In the genomic region with DNA sequence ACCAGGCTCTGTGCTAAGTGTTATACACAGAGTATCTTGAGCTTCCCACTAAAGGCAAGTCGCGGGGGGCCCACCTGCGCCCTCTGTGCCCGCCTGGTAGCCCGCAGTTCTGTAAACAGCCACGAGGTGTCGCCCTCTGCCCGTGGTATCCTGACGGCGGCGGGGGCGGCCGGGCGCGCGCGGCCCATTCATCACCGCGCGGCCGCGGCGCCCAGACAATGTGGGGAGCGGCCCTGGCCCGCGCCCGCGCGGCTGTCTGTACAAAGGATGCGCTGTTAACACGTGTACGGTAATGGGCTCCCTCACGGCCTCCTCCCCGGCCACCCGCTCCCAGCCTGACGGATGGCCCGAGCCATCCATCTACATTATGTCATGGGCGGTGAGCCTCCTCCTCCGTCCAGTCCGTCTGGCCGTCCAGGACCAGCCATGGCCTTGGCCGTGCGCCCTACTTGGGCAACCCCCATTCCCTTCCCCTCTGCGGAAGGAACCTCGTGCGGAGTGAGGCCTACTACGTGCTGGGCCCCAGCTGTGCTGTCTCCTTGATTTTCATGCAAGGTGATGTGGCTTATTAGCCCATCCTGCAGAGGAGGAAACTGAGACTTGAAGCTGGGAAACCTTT, we compare ENCODE assay signal across 8 cellular contexts.
DNase-seq lines count a peak whose midpoint lies in the region; ATAC-seq and TF ChIP-seq lines count a peak whose summit lies in the region.

No MANE protein-coding gene starts in this region.

- 7% methylated on average over 42 to 43 of the region's 47 CpGs for WGBS in tibial nerve, 2 donors

- TF ChIP-seq EP300 in tibial nerve (IDR thresholded peaks at IDR 0.05) = no peak

- H3K4me3 Mint-ChIP-seq in activated T-cell treated with anti-CD3 and anti-CD28 coated beads, Interleukin-2, amount 50 U/mL, for 72 hours = peak overlapping the region in 1 of 2 donors; percentile 29

- H3K9me3 ChIP-seq in neutrophil (no peaks in the 10 kb centered on the region), tibial nerve (peaks cover 0 to 10% (median 0%) of the 10 kb centered on the region in 4 donors)

- H3K4me1 ChIP-seq in neutrophil (ENCODE audit: control insufficient read depth in 1 of 2, insufficient read depth in 1 of 2, low read depth in 1 of 2, low read length in 1 of 2) (peaks cover under 1 to 5% of the 10 kb centered on the region in 2 experiments), tibial nerve (peaks cover 0 to 8% (median 0%) of the 10 kb centered on the region in 4 donors)

- no peaks in the 10 kb centered on the region for H3K9me3 Mint-ChIP-seq in activated T-cell treated with anti-CD3 and anti-CD28 coated beads, Interleukin-2, amount 50 U/mL, for 72 hours

- H3K36me3 Mint-ChIP-seq in activated T-cell treated with anti-CD3 and anti-CD28 coated beads, Interleukin-2, amount 50 U/mL, for 72 hours (ENCODE audit: insufficient read depth in 2 of 2) = no peaks in the 10 kb centered on the region

- no peak for TF ChIP-seq POLR2A in tibial nerve (IDR thresholded peaks at IDR 0.05)

- DNase-seq in NCI-H345 treated with DMSO at 0.1 percent for 48 hours (lab: John Stamatoyannopoulos, UW; ENCODE audit: unreplicated experiment) (peak; percentile 14), foreskin melanocyte (peak; percentile 16), tibial nerve (ENCODE audit: low spot score in 2 of 2) (peak; percentile 40 to 60), NCI-H2107 treated with DMSO at 0.1 percent for 48 hours (lab: John Stamatoyannopoulos, UW; ENCODE audit: unreplicated experiment) (no peak)
- DNase-seq in activated T-cell treated with anti-CD3 and anti-CD28 coated beads, Interleukin-2, amount 50 U/mL, for 72 hours = peak; percentile 52 to 76

- H3K4me3 ChIP-seq in neutrophil (ENCODE audit: low read depth in 1 of 2, low read length in 1 of 2) = no peak overlapping the region
- H3K4me3 ChIP-seq in tibial nerve = peak overlapping the region in 2 of 4 donors; percentile 10 to 33

- peak; percentile 56 to 64 for ATAC-seq in activated T-cell treated with anti-CD3 and anti-CD28 coated beads, Interleukin-2, amount 50 U/mL, for 72 hours (replicated peaks in 1 of 2)
- ATAC-seq in HG02870 (IDR thresholded peaks at IDR 0.05; ENCODE audit: unreplicated experiment) = no peak

- H3K36me3 ChIP-seq in neutrophil (no peaks in the 10 kb centered on the region), tibial nerve (peaks cover 0 to 3% (median 0%) of the 10 kb centered on the region in 3 donors)

- H3K27ac Mint-ChIP-seq in activated T-cell treated with anti-CD3 and anti-CD28 coated beads, Interleukin-2, amount 50 U/mL, for 72 hours = no peak overlapping the region

- no peaks in the 10 kb centered on the region for H3K27me3 Mint-ChIP-seq in activated T-cell treated with anti-CD3 and anti-CD28 coated beads, Interleukin-2, amount 50 U/mL, for 72 hours (ENCODE audit: low read depth)

- peaks cover 11% of the 10 kb centered on the region for H3K4me1 Mint-ChIP-seq in activated T-cell treated with anti-CD3 and anti-CD28 coated beads, Interleukin-2, amount 50 U/mL, for 72 hours (ENCODE audit: low read depth)

- no peak overlapping the region for H3K27ac ChIP-seq in neutrophil
- no peak overlapping the region for H3K27ac ChIP-seq in tibial nerve

- H3K27me3 ChIP-seq in neutrophil (no peaks in the 10 kb centered on the region), tibial nerve (no peaks in the 10 kb centered on the region)

- peak; percentile 81 for TF ChIP-seq CTCF in GM12873 (IDR thresholded peaks at IDR 0.05; ENCODE audit: insufficient read depth, low read depth, low read length, missing control alignments)
- peak; percentile 70 for TF ChIP-seq CTCF in neutrophil (IDR thresholded peaks at IDR 0.05)
- peak; percentile 82 to 98 (median 91) for TF ChIP-seq CTCF in tibial nerve (IDR thresholded peaks at IDR 0.05)
